ENCODE assay signal across 8 cellular contexts in the genomic region with DNA sequence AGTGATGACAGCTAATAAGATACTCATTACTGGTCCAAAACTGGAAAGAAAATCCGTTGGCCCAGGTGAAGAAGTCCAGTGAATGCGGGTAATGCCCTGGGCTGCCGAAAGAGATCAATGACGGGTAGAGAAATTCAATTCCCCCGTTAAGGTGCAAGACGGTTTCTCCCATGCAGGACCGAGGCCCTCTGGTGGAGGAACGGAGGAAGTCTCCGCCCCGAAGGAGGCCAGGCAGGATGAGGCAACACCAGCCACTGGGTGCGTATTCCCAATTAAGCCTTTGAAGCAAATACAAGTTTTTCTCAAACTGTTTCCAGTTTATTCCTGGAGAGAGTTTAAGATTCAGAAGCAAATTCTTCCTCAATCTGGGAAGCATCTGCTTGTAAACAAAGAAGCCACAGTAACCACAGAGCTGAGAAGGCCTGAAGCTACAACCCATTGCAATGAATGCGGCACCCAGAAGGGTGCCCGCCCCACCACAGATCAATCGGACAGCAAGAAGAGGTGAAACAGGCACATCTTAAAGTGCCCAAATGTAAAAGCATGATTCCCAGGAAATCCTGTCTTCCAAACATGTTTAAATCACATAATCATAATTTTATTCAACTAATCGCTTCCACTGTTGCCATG.
A peak's percentile ranks its signal among the peaks of the same experiment; 100 is the strongest.
DNase-seq lines count a peak whose midpoint lies in the region; ATAC-seq, FAIRE-seq and TF ChIP-seq lines count a peak whose summit lies in the region.

No MANE protein-coding gene starts in this region.

- H3K4me3 ChIP-seq in astrocyte (ENCODE audit: insufficient read depth, low read depth, low read length) (no peak overlapping the region), sigmoid colon (no peak overlapping the region)

- no peak for FAIRE-seq in astrocyte (lab: Jason Lieb, UNC)

- peak; percentile 91 for DNase-seq in G401 (ENCODE audit: low spot score)
- DNase-seq in HFFc6, result peak; percentile 69
- DNase-seq in NCI-H187 treated with DMSO at 0.1 percent for 48 hours (lab: John Stamatoyannopoulos, UW), result peak; percentile 58
- peak; percentile 59 for DNase-seq in T-helper 9 cell
- peak; percentile 55 for DNase-seq in astrocyte (ENCODE audit: low read depth)
- DNase-seq in hippocampal formation (lab: John Stamatoyannopoulos, UW), result peak; percentile 85 to 91
- peak; percentile 95 for DNase-seq in sigmoid colon

- peaks cover 3% of the 10 kb centered on the region for H4K20me1 ChIP-seq in astrocyte (ENCODE audit: insufficient read depth, low read length)

- H3K36me3 ChIP-seq in astrocyte (ENCODE audit: insufficient read depth, low read length) (no peaks in the 10 kb centered on the region), sigmoid colon (no peaks in the 10 kb centered on the region)

- TF ChIP-seq EP300 in sigmoid colon (IDR thresholded peaks at IDR 0.05), result no peak

- TF ChIP-seq POLR2A in sigmoid colon (IDR thresholded peaks at IDR 0.05), result no peak

- H3K27me3 ChIP-seq in astrocyte (ENCODE audit: insufficient read depth, low read length) (no peaks in the 10 kb centered on the region), sigmoid colon (no peaks in the 10 kb centered on the region)

- ATAC-seq in GM18873 (IDR thresholded peaks at IDR 0.05; ENCODE audit: low FRiP score, unreplicated experiment), result no peak

- H3K4me3 Mint-ChIP-seq in HFFc6 (no peak overlapping the region), astrocyte (ENCODE audit: unreplicated experiment) (no peak overlapping the region)

- TF ChIP-seq CTCF in HFFc6 (IDR thresholded peaks at IDR 0.05) (peak; percentile 96), astrocyte (IDR thresholded peaks at IDR 0.05; ENCODE audit: insufficient read depth, low read depth, low read length) (peak; percentile 97), sigmoid colon (IDR thresholded peaks at IDR 0.05) (peak; percentile 86 to 97 (median 96))

- in situ Hi-C loops in G401 (cut with HindIII; ENCODE audit: low sequenced_read_pairs), result no loop called here

- H2AFZ ChIP-seq in astrocyte (ENCODE audit: low read depth, low read length), result no peak overlapping the region

- H3K27me3 Mint-ChIP-seq in HFFc6 (ENCODE audit: insufficient read depth), result no peaks in the 10 kb centered on the region; the same call in 1 of the 2 replicates
- no peaks in the 10 kb centered on the region for H3K27me3 Mint-ChIP-seq in astrocyte (ENCODE audit: low read depth, unreplicated experiment)

- H3K4me1 Mint-ChIP-seq in HFFc6 (ENCODE audit: low read depth) (peaks cover 20% of the 10 kb centered on the region), astrocyte (ENCODE audit: low read depth, unreplicated experiment) (peaks cover 8% of the 10 kb centered on the region)

- no peaks in the 10 kb centered on the region for H3K79me2 ChIP-seq in astrocyte (ENCODE audit: insufficient read depth, low read length)

- no peak overlapping the region for H3K27ac Mint-ChIP-seq in HFFc6
- H3K27ac Mint-ChIP-seq in astrocyte (ENCODE audit: unreplicated experiment), result no peak overlapping the region

- 24 to 28% methylated on average over 15 of the region's 15 CpGs for WGBS in sigmoid colon, 2 donors

- peak overlapping the region; percentile 23 for H3K9ac ChIP-seq in astrocyte (ENCODE audit: low read length)

- H3K36me3 Mint-ChIP-seq in HFFc6 (ENCODE audit: low read depth) (no peaks in the 10 kb centered on the region), astrocyte (ENCODE audit: low read depth, unreplicated experiment) (peaks cover 10% of the 10 kb centered on the region)

- peak overlapping the region; percentile 47 for H3K27ac ChIP-seq in astrocyte (ENCODE audit: low read depth, low read length)
- H3K27ac ChIP-seq in sigmoid colon, result peak overlapping the region; percentile 76 to 86 (median 82)

- no peaks in the 10 kb centered on the region for H3K9me3 Mint-ChIP-seq in HFFc6
- no peaks in the 10 kb centered on the region for H3K9me3 Mint-ChIP-seq in astrocyte (ENCODE audit: unreplicated experiment)

- H3K4me2 ChIP-seq in astrocyte (ENCODE audit: low read length), result peak overlapping the region; percentile 3

- H3K9me3 ChIP-seq in astrocyte (ENCODE audit: insufficient read depth, low read depth, low read length) (no peaks in the 10 kb centered on the region), sigmoid colon (no peaks in the 10 kb centered on the region)

- intact Hi-C loops in sigmoid colon (cut with DNase I), result loop anchor here (1.0 to 5.0 kb wide), 7 partner anchors 53 to 315 kb away; no protein-coding TSS in a partner anchor

- H3K4me1 ChIP-seq in astrocyte (ENCODE audit: insufficient read depth, low read length) (peaks cover 4% of the 10 kb centered on the region), sigmoid colon (peaks cover 0 to 39% (median 34%) of the 10 kb centered on the region in 4 donors)
